11 cellular contexts compared by ENCODE assay signal in the genomic region with DNA sequence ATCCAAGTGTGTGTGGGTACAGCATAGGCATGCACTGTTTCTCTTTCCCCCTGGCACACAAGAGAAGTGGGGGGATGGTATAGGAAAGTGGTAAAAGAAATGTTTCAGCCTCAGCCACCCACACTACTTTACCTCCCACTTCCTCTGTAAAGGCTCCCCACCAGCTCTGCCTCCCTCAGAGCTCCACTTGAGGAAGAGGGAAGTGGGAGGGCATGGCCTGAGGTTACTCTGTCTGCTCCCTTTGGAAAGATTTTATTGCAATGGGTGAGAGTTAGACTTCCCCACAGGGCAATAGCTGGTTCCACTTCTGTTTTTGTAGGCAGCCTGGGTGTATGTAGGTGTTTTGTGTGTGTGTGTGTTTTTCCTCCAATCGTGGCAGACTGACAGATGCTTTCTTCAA.
DNase-seq lines count a peak whose midpoint lies in the region; ATAC-seq lines count a peak whose summit lies in the region.
"Had no signal": no experiment of that assay in that cellular context is flagged by ENCODE, and none has a peak within 500 bp of the region (broad histone marks: within the 10 kb centered on the region; RNA-seq: fewer than 3 reads in every experiment).

No MANE protein-coding gene starts in this region.

- in situ Hi-C loops in ACHN (cut with HindIII; ENCODE audit: low pct_ligation_motif_present, low pct_unique_long_range_greater_than_20kb, low sequenced_read_pairs), result no loop called here

- H3K27me3 Mint-ChIP-seq in activated CD4-positive, alpha-beta T cell treated with anti-CD3 and anti-CD28 coated beads, Interleukin-2, amount 10 ng/mL, durations not matched to agents 24 days and 14 days, result no peaks in the 10 kb centered on the region

- peaks cover 8% of the 10 kb centered on the region for H3K36me3 Mint-ChIP-seq in activated CD4-positive, alpha-beta T cell treated with anti-CD3 and anti-CD28 coated beads, Interleukin-2, amount 10 ng/mL, durations not matched to agents 24 days and 14 days (ENCODE audit: low read depth)

- H3K27ac Mint-ChIP-seq in activated CD4-positive, alpha-beta T cell treated with anti-CD3 and anti-CD28 coated beads, Interleukin-2, amount 10 ng/mL, durations not matched to agents 24 days and 14 days, result no peak overlapping the region

- H3K4me3 Mint-ChIP-seq in activated CD4-positive, alpha-beta T cell treated with anti-CD3 and anti-CD28 coated beads, Interleukin-2, amount 10 ng/mL, durations not matched to agents 24 days and 14 days, result no peak overlapping the region

- intact Hi-C loops in left ventricle myocardium superior (cut with micrococcal nuclease), result no loop called here
- intact Hi-C loops in activated CD4-positive, alpha-beta T cell treated with anti-CD3 and anti-CD28 coated beads, Interleukin-2, amount 10 ng/mL, durations not matched to agents 24 days and 14 days (cut with micrococcal nuclease), result no loop called here

- H3K4me1 Mint-ChIP-seq in activated CD4-positive, alpha-beta T cell treated with anti-CD3 and anti-CD28 coated beads, Interleukin-2, amount 10 ng/mL, durations not matched to agents 24 days and 14 days, result peaks cover 10% of the 10 kb centered on the region

- H3K9me3 Mint-ChIP-seq in activated CD4-positive, alpha-beta T cell treated with anti-CD3 and anti-CD28 coated beads, Interleukin-2, amount 10 ng/mL, durations not matched to agents 24 days and 14 days, result no peaks in the 10 kb centered on the region

- DNase-seq in CMK (ENCODE audit: low read depth) (peak; percentile 20), Kasumi-1 (lab: John Stamatoyannopoulos, UW) (peak; percentile 93 to 96), left ventricle myocardium superior (no peak), NCI-H1436 treated with DMSO at 0.1 percent for 48 hours (lab: John Stamatoyannopoulos, UW) (no peak), ureter (ENCODE audit: low spot score) (no peak), ACHN (no peak)
- DNase-seq in activated CD4-positive, alpha-beta T cell treated with anti-CD3 and anti-CD28 coated beads, Interleukin-2, amount 10 ng/mL, durations not matched to agents 24 days and 14 days, result no peak
- DNase-seq: activated effector memory CD4-positive, alpha-beta T cell treated with anti-CD3 and anti-CD28 coated beads, Interleukin-2, amount 50 U/mL, for 16 hours; COR-L47; NCI-H1417 treated with DMSO at 0.1 percent for 48 hours had no signal

- ATAC-seq in GM21423 (IDR thresholded peaks at IDR 0.05; ENCODE audit: unreplicated experiment), result peak; percentile 67
- ATAC-seq in left ventricle myocardium superior, result peak; percentile 80

Comparison
In these comparisons a context has a peak if more than half of its experiments do, and no peak if none do; other contexts are left out.
1. DNase-seq: peak in CMK (single experiment) and Kasumi-1 (2 of 2); none in left ventricle myocardium superior (single experiment), NCI-H1436 treated with DMSO at 0.1 percent for 48 hours (single experiment), ureter (single experiment), ACHN (single experiment) and activated CD4-positive, alpha-beta T cell treated with anti-CD3 and anti-CD28 coated beads, Interleukin-2, amount 10 ng/mL, durations not matched to agents 24 days and 14 days (single experiment).